ENCODE assay signal across 8 cellular contexts in genomic region chr15:41558400-41559238, GRCh38. TPM values are rescaled to one million over a fixed set of nuclear protein-coding genes. Genes with fewer than 3 reads are reported as not detected.
A peak's percentile ranks its signal among the peaks of the same experiment; 100 is the strongest.
DNase-seq lines count a peak whose midpoint lies in the region; ATAC-seq and FAIRE-seq lines count a peak whose summit lies in the region.

Gene TYRO3, plus strand, starts transcription at chr15:41559212. Its CDS starts 46 bp downstream, at chr15:41559258.

- H3K4me1 ChIP-seq in ACC112 (ENCODE audit: control insufficient read depth, insufficient read depth, low read length, unreplicated experiment) = peaks cover 18% of the 10 kb centered on the region
- H3K4me1 ChIP-seq in neuronal stem cell (ENCODE audit: control insufficient read depth in 2 of 2, insufficient read depth in 1 of 2, low read depth in 1 of 2, low read length in 2 of 2) = peaks cover 40 to 41% of the 10 kb centered on the region in 2 donors
- H3K4me1 ChIP-seq in stomach smooth muscle (ENCODE audit: control insufficient read depth, insufficient read depth, low read length) = peaks cover 25% of the 10 kb centered on the region

- DNase-seq in RPMI7951 (ENCODE audit: low read depth) (peak; percentile 57), frontal cortex (ENCODE audit: low spot score in 2 of 2) (peak; percentile 86 to 93), neuronal stem cell (ENCODE audit: low spot score) (peak; percentile 58), COLO829 (ENCODE audit: low spot score) (no peak)
- DNase-seq in activated gamma-delta T cell treated with anti-CD3 and anti-CD28 coated beads, Interleukin-2, amount 50 U/mL, for 16 hours (ENCODE audit: low read depth) = peak; percentile 55

- H2AK5ac ChIP-seq in neuronal stem cell (ENCODE audit: low read depth, low read length) = peak within 1 kb of the TSS; percentile 43

- H3K4ac ChIP-seq in neuronal stem cell (ENCODE audit: low read length) = peak within 1 kb of the TSS; percentile 56

- peak; percentile 47 for ATAC-seq in GM19035 (IDR thresholded peaks at IDR 0.05; ENCODE audit: unreplicated experiment)

- H3K4me3 ChIP-seq in ACC112 (ENCODE audit: low read depth, low read length) = peak within 1 kb of the TSS; percentile 89
- H3K4me3 ChIP-seq in neuronal stem cell (ENCODE audit: low read length in 2 of 2) = peak within 1 kb of the TSS; percentile 76 to 91
- peak within 1 kb of the TSS; percentile 69 to 76 for H3K4me3 ChIP-seq in stomach smooth muscle (ENCODE audit: low read length in 2 of 2)

- peak within 1 kb of the TSS; percentile 51 for H3K27ac ChIP-seq in ACC112 (ENCODE audit: low read depth, low read length)
- peak within 1 kb of the TSS; percentile 57 for H3K27ac ChIP-seq in neuronal stem cell (replicated peaks; ENCODE audit: low read length)
- H3K27ac ChIP-seq in stomach smooth muscle (ENCODE audit: low read length) = peak within 1 kb of the TSS; percentile 11

- H3K9me3 ChIP-seq in neuronal stem cell (replicated peaks in 1 of 2; ENCODE audit: control insufficient read depth in 2 of 2, insufficient read depth in 1 of 2, low read depth in 1 of 2, low read length in 2 of 2) (peaks cover 0 to 1% of the 10 kb centered on the region in 2 donors), stomach smooth muscle (ENCODE audit: control insufficient read depth in 2 of 2, low read length in 2 of 2) (no peaks in the 10 kb centered on the region)

- H2BK12ac ChIP-seq in neuronal stem cell (ENCODE audit: low read length) = peak within 1 kb of the TSS; percentile 16

- no peak for FAIRE-seq in frontal cortex (lab: Jason Lieb, UNC)

- H2BK120ac ChIP-seq in neuronal stem cell (ENCODE audit: low read depth, low read length) = peak within 1 kb of the TSS; percentile 63

- peaks cover 8% of the 10 kb centered on the region for H3K79me1 ChIP-seq in neuronal stem cell (ENCODE audit: low read depth, low read length)

- no peaks in the 10 kb centered on the region for H3K27me3 ChIP-seq in ACC112 (ENCODE audit: insufficient read depth, low read length)
- H3K27me3 ChIP-seq in neuronal stem cell (ENCODE audit: control insufficient read depth in 3 of 3, insufficient read depth in 3 of 3, low read depth in 1 of 3, low read length in 3 of 3) = peaks cover 0 to 3% (median 0%) of the 10 kb centered on the region in 3 experiments
- no peaks in the 10 kb centered on the region for H3K27me3 ChIP-seq in stomach smooth muscle (ENCODE audit: control insufficient read depth in 1 of 2, insufficient read depth in 2 of 2, low read length in 2 of 2)

- H3K9ac ChIP-seq in neuronal stem cell (ENCODE audit: low read depth, low read length, poor library complexity) (peak within 1 kb of the TSS; percentile 92), stomach smooth muscle (ENCODE audit: low read length in 2 of 2) (peak within 1 kb of the TSS; percentile 40 to 64)

- H2AFZ ChIP-seq in ACC112 (ENCODE audit: low read length, unreplicated experiment) (peak within 1 kb of the TSS; percentile 97), neuronal stem cell (ENCODE audit: low read length) (peak within 1 kb of the TSS; percentile 86)

- H3K14ac ChIP-seq in neuronal stem cell (ENCODE audit: low read length) = peak within 1 kb of the TSS; percentile 99

- WGBS in neuronal stem cell (ENCODE audit: extremely low coverage in 2 of 2, insufficient read length in 2 of 2, insufficient replicate concordance in 1 of 2), 2 donors = no CpG with 5 or more reads among the region's 81 CpGs

- peak within 1 kb of the TSS; percentile 67 for H3K23ac ChIP-seq in neuronal stem cell (ENCODE audit: low read depth, low read length, poor library complexity)

- peak within 1 kb of the TSS; percentile 62 for H2BK5ac ChIP-seq in neuronal stem cell (ENCODE audit: low read length)

- no peaks in the 10 kb centered on the region for H3K36me3 ChIP-seq in ACC112 (ENCODE audit: insufficient read depth, low read length)
- peaks cover 7 to 22% of the 10 kb centered on the region in 2 donors for H3K36me3 ChIP-seq in neuronal stem cell (replicated peaks in 1 of 2; ENCODE audit: control insufficient read depth in 2 of 2, insufficient read depth in 2 of 2, low read length in 2 of 2)
- peaks cover 0 to 2% of the 10 kb centered on the region in 2 donors for H3K36me3 ChIP-seq in stomach smooth muscle (ENCODE audit: control insufficient read depth in 2 of 2, insufficient read depth in 2 of 2, low read length in 2 of 2)

- H4K91ac ChIP-seq in neuronal stem cell (ENCODE audit: low read depth, low read length, poor library complexity) = peak within 1 kb of the TSS; percentile 27

- no peaks in the 10 kb centered on the region for H3K79me2 ChIP-seq in ACC112 (ENCODE audit: control insufficient read depth, insufficient read depth, low read length, unreplicated experiment)

- peak within 1 kb of the TSS; percentile 82 for H3K4me2 ChIP-seq in neuronal stem cell (ENCODE audit: insufficient read depth, low read length, poor library complexity, severe bottlenecking)

- H4K8ac ChIP-seq in neuronal stem cell (ENCODE audit: low read depth, low read length) = no peak within 1 kb of the TSS

- H3K18ac ChIP-seq in neuronal stem cell (ENCODE audit: low read length) = peak within 1 kb of the TSS; percentile 99

- peak within 1 kb of the TSS; percentile 11 for H2BK15ac ChIP-seq in neuronal stem cell (ENCODE audit: low read length)

RNA-seq across cellular contexts. Expression of gene TYRO3, which starts in this region (rescaled TPM):
- 8.6 and 13.8 TPM in 2 replicates for total RNA-seq in RPMI7951 (2014; rRNA removed; shearing (Covaris generic))
- 22.4 TPM for total RNA-seq in frontal cortex
- 121 TPM for polyA plus RNA-seq in neuronal stem cell (2013, experiment 1 of 2)
- polyA plus RNA-seq in neuronal stem cell (2013, experiment 2 of 2) = 118 TPM
